In genomic region chr16:89621136-89621697, GRCh38 we compare ENCODE assay signal across 20 cellular contexts. TPM values are rescaled to one million over a fixed set of nuclear protein-coding genes. Genes with fewer than 3 reads are reported as not detected.
DNase-seq lines count a peak whose midpoint lies in the region; ATAC-seq, FAIRE-seq and TF ChIP-seq lines count a peak whose summit lies in the region.
"Had no signal": no experiment of that assay in that cellular context is flagged by ENCODE, and none has a peak within 500 bp of the region (broad histone marks: within the 10 kb centered on the region; RNA-seq: fewer than 3 reads in every experiment).

No MANE protein-coding gene starts in this region.

- no peak for DNase-seq in A549 (ENCODE audit: low read depth in 1 of 2, low spot score in 1 of 2)
- no peak for DNase-seq in SK-N-MC (ENCODE audit: low read depth, low spot score)
- DNase-seq in neural progenitor cell (ENCODE audit: low spot score) = no peak
- DNase-seq in SKM-1 (lab: John Stamatoyannopoulos, UW; ENCODE audit: unreplicated experiment) = no peak
- DNase-seq in activated naive CD4-positive, alpha-beta T cell treated with Interleukin-2 at 50 U/mL for 16 hours = no peak
- no peak for DNase-seq in RWPE1 (ENCODE audit: low spot score)
- DNase-seq: AML-193; Calu3; CD8-positive, alpha-beta T cell; DMS79 treated with DMSO at 0.1 percent for 48 hours; GF-D8; IMR-90 had no signal

- 95% methylated on average over 9 of the region's 18 CpGs for WGBS in A549 (ENCODE audit: missing lambda C conversion rate)

- no peak overlapping the region for H3K4me3 Mint-ChIP-seq in neural progenitor cell
- H3K4me3 Mint-ChIP-seq: CD8-positive, alpha-beta T cell had no signal

- H3K27me3 Mint-ChIP-seq in neural progenitor cell (ENCODE audit: insufficient read depth, low read depth) = peaks cover 11% of the 10 kb centered on the region

- H3K27me3 ChIP-seq in BLaER1 (no peaks in the 10 kb centered on the region), neural progenitor cell (peaks cover 12% of the 10 kb centered on the region)

- ATAC-seq in A549 (peak in 1 of 2 experiments; percentile 19; a peak in 3 of 6 replicates), GM19328 (IDR thresholded peaks at IDR 0.05; ENCODE audit: unreplicated experiment) (no peak)
- ATAC-seq: CD8-positive, alpha-beta T cell had no signal

- H3K36me3 ChIP-seq in BLaER1 (peaks cover 29% of the 10 kb centered on the region; the same call in 1 of the 2 replicates), SK-N-MC (ENCODE audit: insufficient read depth, low read length) (no peaks in the 10 kb centered on the region), neural progenitor cell (no peaks in the 10 kb centered on the region)
- H3K36me3 ChIP-seq: HAP-1 had no signal

- no peaks in the 10 kb centered on the region for H3K79me2 ChIP-seq in neural progenitor cell (ENCODE audit: low read depth)

- H3K27ac Mint-ChIP-seq in neural progenitor cell = peak overlapping the region; percentile 63
- H3K27ac Mint-ChIP-seq: CD8-positive, alpha-beta T cell had no signal

- peaks cover 32% of the 10 kb centered on the region for H4K20me1 ChIP-seq in BLaER1
- no peaks in the 10 kb centered on the region for H4K20me1 ChIP-seq in neural progenitor cell (ENCODE audit: low read depth)

- POLR2A ChIA-PET in A549 (lab: Yijun Ruan, JAX) (no interaction called here), RWPE1 (lab: Yijun Ruan, JAX; ENCODE audit: low non-redundant PET) (interaction anchor here (0.6 kb wide), 1 partner anchor 61 kb away, joined by 3 read pairs; no protein-coding TSS in a partner anchor)

- H3K4me3 ChIP-seq in A549 (no peak overlapping the region), BLaER1 (no peak overlapping the region), SK-N-MC (no peak overlapping the region), neural progenitor cell (no peak overlapping the region)
- H3K4me3 ChIP-seq: HAP-1, K562 had no signal

- no peak overlapping the region for H2AFZ ChIP-seq in neural progenitor cell (replicated peaks)

- peaks cover 28% of the 10 kb centered on the region for H3F3A ChIP-seq in neural progenitor cell (ENCODE audit: low read depth)

- no peaks in the 10 kb centered on the region for H3K9me3 ChIP-seq in A549
- no peaks in the 10 kb centered on the region for H3K9me3 ChIP-seq in BLaER1
- H3K9me3 ChIP-seq in SK-N-MC (ENCODE audit: low read depth, low read length) = no peaks in the 10 kb centered on the region
- no peaks in the 10 kb centered on the region for H3K9me3 ChIP-seq in neural progenitor cell (ENCODE audit: low read depth)
- H3K9me3 ChIP-seq: HAP-1 had no signal

- FAIRE-seq in A549 (lab: Jason Lieb, UNC) = no peak
- FAIRE-seq: A204.1, K562 had no signal

- H3K9ac ChIP-seq in BLaER1 = peak overlapping the region; percentile 21; the same call in 1 of the 2 replicates
- H3K9ac ChIP-seq in SK-N-MC (ENCODE audit: insufficient read length) = no peak overlapping the region
- no peak overlapping the region for H3K9ac ChIP-seq in neural progenitor cell

- TF ChIP-seq CTCF in A549 (IDR thresholded peaks at IDR 0.05) = no peak
- TF ChIP-seq CTCF in neural progenitor cell (IDR thresholded peaks at IDR 0.05) = no peak
- TF ChIP-seq CTCF in RWPE1 (conservative IDR thresholded peaks at IDR 0.05; ENCODE audit: low read depth) = no peak

- TF ChIP-seq POLR2A in A549 (IDR thresholded peaks at IDR 0.05; ENCODE audit: low read length) = no peak

- TF ChIP-seq EP300 in A549 (IDR thresholded peaks at IDR 0.05) = no peak

- H3K4me1 ChIP-seq in A549 (peaks cover 19% of the 10 kb centered on the region), BLaER1 (peaks cover 68% of the 10 kb centered on the region), neural progenitor cell (peaks cover 18% of the 10 kb centered on the region)
- H3K4me1 ChIP-seq: HAP-1 had no signal

- H3K9me3 Mint-ChIP-seq in neural progenitor cell = no peaks in the 10 kb centered on the region

- no peaks in the 10 kb centered on the region for H3K36me3 Mint-ChIP-seq in neural progenitor cell
- H3K36me3 Mint-ChIP-seq: CD8-positive, alpha-beta T cell had no signal

- CTCF ChIA-PET in A549 (lab: Yijun Ruan, JAX) = interaction anchor here (0.6 to 2.5 kb wide), 5 partner anchors 12 to 150 kb away, joined by 3 to 10 read pairs (median 3); no protein-coding TSS in a partner anchor
- CTCF ChIA-PET in RWPE1 (lab: Yijun Ruan, JAX) = no interaction called here

- peaks cover 44% of the 10 kb centered on the region for H3K4me1 Mint-ChIP-seq in neural progenitor cell

- H3K27ac ChIP-seq in A549 (peak overlapping the region; percentile 21 to 51; a peak in 2 of 6 replicates), BLaER1 (peak overlapping the region; percentile 71), SK-N-MC (0 out of 2 replicates have a peak overlapping the region, but pooled peaks have one; percentile 70), neural progenitor cell (no peak overlapping the region), RWPE1 (no peak overlapping the region)

- TF ChIP-seq RAD21 in A549 (conservative IDR thresholded peaks at IDR 0.05 in 1 of 2, IDR thresholded peaks at IDR 0.05 in 1 of 2) = no peak

- H3K4me2 ChIP-seq in A549 = no peak overlapping the region
- peak overlapping the region; percentile 77 for H3K4me2 ChIP-seq in BLaER1
- no peak overlapping the region for H3K4me2 ChIP-seq in neural progenitor cell

TF ChIP-seq in A549, 52 proteins besides CTCF, POLR2A, EP300 and RAD21 (continues in another document):
- TF ChIP-seq ZFP36 (IDR thresholded peaks at IDR 0.05; ENCODE audit: borderline replicate concordance, partially characterized antibody) (no peak), MYC (IDR thresholded peaks at IDR 0.05; ENCODE audit: borderline replicate concordance, low read length) (no peak), CBX8 (IDR thresholded peaks at IDR 0.05) (no peak), JUNB (IDR thresholded peaks at IDR 0.05) (no peak), BHLHE40 (IDR thresholded peaks at IDR 0.05; ENCODE audit: low read depth, low read length) (no peak), HOXB13 (CRISPR knock-in tag; IDR thresholded peaks at IDR 0.05; ENCODE audit: low read depth) (no peak), FOSB (CRISPR knock-in tag; IDR thresholded peaks at IDR 0.05) (no peak), NR3C1 (IDR thresholded peaks at IDR 0.05) (no peak), JUN (IDR thresholded peaks at IDR 0.05) (no peak), BCL3 (IDR thresholded peaks at IDR 0.05) (no peak)

RNA-seq across cellular contexts. Expression of gene DPEP1, which starts 7.8 kb away (rescaled TPM):
- polyA plus RNA-seq in A549 (2011; rRNA removed) (1.5 and 2.6 TPM in 2 replicates), A549 (2017; fragmentation: RNase III; extraction: RNeasy Plus Mini Kit Qiagen cat#74134 plus additional on column Dnase treatment) (0.97 to 1.3 TPM (median 1.1 TPM) in 3 replicates)
- polyA plus RNA-seq in A549 (2012; cell fraction: cytosol; rRNA removed) = 1.8 and 2.2 TPM in 2 replicates
- 4.1 and 4.5 TPM in 2 replicates for polyA plus RNA-seq in A549 (2012; cell fraction: nucleus; rRNA removed)
- polyA minus RNA-seq in A549 (2011; rRNA and poly(A)+ RNA removed) = 2.8 and 4.6 TPM in 2 replicates
- 0.24 and 0.74 TPM in 2 replicates for total RNA-seq in neural progenitor cell (ENCODE audit: low replicate concordance)
- total RNA-seq: Calu3; CD8-positive, alpha-beta T cell; H4; HT1080; IMR-90 had no signal
- polyA plus RNA-seq: BJ, IMR-90 had no signal

RNA-seq across cellular contexts. Expression of gene CHMP1A, which starts 36.3 kb away (rescaled TPM):
- polyA plus RNA-seq in A549 (2011; rRNA removed) (36.4 and 40.1 TPM in 2 replicates), A549 (2017; fragmentation: RNase III; extraction: RNeasy Plus Mini Kit Qiagen cat#74134 plus additional on column Dnase treatment) (91.7 to 99.0 TPM (median 95.4 TPM) in 3 replicates)
- polyA plus RNA-seq in A549 (2012; cell fraction: cytosol; rRNA removed) = 101 and 105 TPM in 2 replicates
- polyA plus RNA-seq in A549 (2012; cell fraction: nucleus; rRNA removed) = 151 and 200 TPM in 2 replicates
- 47.5 and 53.6 TPM in 2 replicates for polyA minus RNA-seq in A549 (2011; rRNA and poly(A)+ RNA removed)
- 34.6 and 78.5 TPM in 2 replicates for total RNA-seq in neural progenitor cell (ENCODE audit: low replicate concordance)

RNA-seq across cellular contexts. Expression of gene SPATA33, which starts 36.4 kb away (rescaled TPM):
- polyA plus RNA-seq in A549 (2011; rRNA removed) (5.5 and 6.1 TPM in 2 replicates), A549 (2017; fragmentation: RNase III; extraction: RNeasy Plus Mini Kit Qiagen cat#74134 plus additional on column Dnase treatment) (11.5 to 12.6 TPM (median 12.1 TPM) in 3 replicates)
- 6.2 and 7.7 TPM in 2 replicates for polyA plus RNA-seq in A549 (2012; cell fraction: cytosol; rRNA removed)
- 11.5 and 13.2 TPM in 2 replicates for polyA plus RNA-seq in A549 (2012; cell fraction: nucleus; rRNA removed)
- polyA minus RNA-seq in A549 (2011; rRNA and poly(A)+ RNA removed) = 3.9 and 6.2 TPM in 2 replicates
- total RNA-seq in neural progenitor cell (ENCODE audit: low replicate concordance) = 9.3 and 14.1 TPM in 2 replicates

RNA-seq across cellular contexts. Expression of gene CPNE7, which starts 45.7 kb away (rescaled TPM):
- 22.8 and 25.8 TPM in 2 replicates for polyA plus RNA-seq in A549 (2011; rRNA removed)
- 83.9 and 89.9 TPM in 2 replicates for polyA plus RNA-seq in A549 (2012; cell fraction: cytosol; rRNA removed)
- polyA plus RNA-seq in A549 (2012; cell fraction: nucleus; rRNA removed) = 1,068 and 1,537 TPM in 2 replicates
- polyA plus RNA-seq in A549 (2017; fragmentation: RNase III; extraction: RNeasy Plus Mini Kit Qiagen cat#74134 plus additional on column Dnase treatment) = 42.8 to 55.2 TPM (median 45.2 TPM) in 3 replicates
- polyA minus RNA-seq in A549 (2011; rRNA and poly(A)+ RNA removed) = 10.0 and 10.4 TPM in 2 replicates
- 5.2 and 21.1 TPM in 2 replicates for total RNA-seq in neural progenitor cell (ENCODE audit: low replicate concordance)

Comparison
In these comparisons a context has a peak if more than half of its experiments do, and no peak if none do; other contexts are left out.
1. H3K27ac ChIP-seq: peak in A549 (2 of 2), BLaER1 (single experiment) and SK-N-MC (single experiment); none in neural progenitor cell (single experiment) and RWPE1 (single experiment).